Comparison of ENCODE assay signal across 15 cellular contexts in genomic region chr13:67228031-67228430, GRCh38. TPM values are rescaled to one million over a fixed set of nuclear protein-coding genes. Genes with fewer than 3 reads are reported as not detected.
A peak's percentile ranks its signal among the peaks of the same experiment; 100 is the strongest.
DNase-seq lines count a peak whose midpoint lies in the region; ATAC-seq and TF ChIP-seq lines count a peak whose summit lies in the region.
"Had no signal": no experiment of that assay in that cellular context is flagged by ENCODE, and none has a peak within 500 bp of the region (broad histone marks: within the 10 kb centered on the region; RNA-seq: fewer than 3 reads in every experiment).

No MANE protein-coding gene starts in this region.

- H3K4me1 Mint-ChIP-seq in nephron progenitor cell, result peaks cover 20% of the 10 kb centered on the region
- peaks cover 17% of the 10 kb centered on the region for H3K4me1 Mint-ChIP-seq in stimulated activated memory B cell treated with anti-CD40 and anti-IgM and Interleukin-4, amounts not matched to agents 10 μg/mL and 1 μg/mL and 100 μg/mL, for 72 hours
- peaks cover 2 to 36% (median 10%) of the 10 kb centered on the region in 4 donors for H3K4me1 Mint-ChIP-seq in naive thymus-derived CD8-positive, alpha-beta T cell

- no peaks in the 10 kb centered on the region for H3K36me3 ChIP-seq in left ventricle myocardium inferior
- H3K36me3 ChIP-seq in endocrine pancreas (ENCODE audit: control insufficient read depth, insufficient read depth, low read length), result no peaks in the 10 kb centered on the region
- H3K36me3 ChIP-seq: MG63 had no signal

- POLR2A ChIA-PET in naive thymus-derived CD8-positive, alpha-beta T cell (lab: Charles Lee), result no interaction called here

- no peaks in the 10 kb centered on the region for H3K27me3 Mint-ChIP-seq in nephron progenitor cell (ENCODE audit: low read depth, poor library complexity)
- H3K27me3 Mint-ChIP-seq in stimulated activated memory B cell treated with anti-CD40 and anti-IgM and Interleukin-4, amounts not matched to agents 10 μg/mL and 1 μg/mL and 100 μg/mL, for 72 hours, result no peaks in the 10 kb centered on the region
- peaks cover 9 to 30% (median 11%) of the 10 kb centered on the region in 5 donors for H3K27me3 Mint-ChIP-seq in naive thymus-derived CD8-positive, alpha-beta T cell

- no peak overlapping the region for H3K27ac Mint-ChIP-seq in nephron progenitor cell
- H3K27ac Mint-ChIP-seq in stimulated activated memory B cell treated with anti-CD40 and anti-IgM and Interleukin-4, amounts not matched to agents 10 μg/mL and 1 μg/mL and 100 μg/mL, for 72 hours, result no peak overlapping the region
- no peak overlapping the region for H3K27ac Mint-ChIP-seq in naive thymus-derived CD8-positive, alpha-beta T cell
- H3K27ac Mint-ChIP-seq: activated CD4-positive, alpha-beta memory T cell treated with anti-CD3 and anti-CD28 coated beads for 36 hours; activated T-helper 17 cell treated with anti-CD3 and anti-CD28 coated beads, Interleukin-2, amount 50 U/mL, for 72 hours had no signal

- H3K36me3 Mint-ChIP-seq in nephron progenitor cell (ENCODE audit: low read depth), result no peaks in the 10 kb centered on the region
- no peaks in the 10 kb centered on the region for H3K36me3 Mint-ChIP-seq in stimulated activated memory B cell treated with anti-CD40 and anti-IgM and Interleukin-4, amounts not matched to agents 10 μg/mL and 1 μg/mL and 100 μg/mL, for 72 hours
- H3K36me3 Mint-ChIP-seq in naive thymus-derived CD8-positive, alpha-beta T cell, result no peaks in the 10 kb centered on the region
- H3K36me3 Mint-ChIP-seq: activated CD4-positive, alpha-beta memory T cell treated with anti-CD3 and anti-CD28 coated beads for 36 hours had no signal

- intact Hi-C loops in left ventricle myocardium inferior (cut with micrococcal nuclease), result loop anchor here (5.0 kb wide), 1 partner anchor 151 kb away; no protein-coding TSS in a partner anchor
- intact Hi-C loops in left ventricle myocardium superior (cut with micrococcal nuclease), result loop anchor here (10.0 kb wide), 1 partner anchor 1283 kb away; no protein-coding TSS in a partner anchor

- peak overlapping the region; percentile 53 for H3K4me3 Mint-ChIP-seq in nephron progenitor cell
- H3K4me3 Mint-ChIP-seq in stimulated activated memory B cell treated with anti-CD40 and anti-IgM and Interleukin-4, amounts not matched to agents 10 μg/mL and 1 μg/mL and 100 μg/mL, for 72 hours, result no peak overlapping the region
- no peak overlapping the region for H3K4me3 Mint-ChIP-seq in naive thymus-derived CD8-positive, alpha-beta T cell
- H3K4me3 Mint-ChIP-seq: activated CD4-positive, alpha-beta memory T cell treated with anti-CD3 and anti-CD28 coated beads for 36 hours; activated T-helper 17 cell treated with anti-CD3 and anti-CD28 coated beads, Interleukin-2, amount 50 U/mL, for 72 hours had no signal

- no peak for ATAC-seq in left ventricle myocardium superior
- ATAC-seq in stimulated activated memory B cell treated with anti-CD40 and anti-IgM and Interleukin-4, amounts not matched to agents 10 μg/mL and 1 μg/mL and 100 μg/mL, for 72 hours, result no peak
- no peak for ATAC-seq in GM18868 (IDR thresholded peaks at IDR 0.05; ENCODE audit: unreplicated experiment)
- ATAC-seq in naive thymus-derived CD8-positive, alpha-beta T cell, result no peak
- ATAC-seq: activated T-helper 17 cell treated with anti-CD3 and anti-CD28 coated beads, Interleukin-2, amount 50 U/mL, for 72 hours; sciatic nerve had no signal

- H3K9me3 Mint-ChIP-seq in nephron progenitor cell, result no peaks in the 10 kb centered on the region
- H3K9me3 Mint-ChIP-seq in stimulated activated memory B cell treated with anti-CD40 and anti-IgM and Interleukin-4, amounts not matched to agents 10 μg/mL and 1 μg/mL and 100 μg/mL, for 72 hours, result no peaks in the 10 kb centered on the region
- H3K9me3 Mint-ChIP-seq in naive thymus-derived CD8-positive, alpha-beta T cell, result no peaks in the 10 kb centered on the region
- H3K9me3 Mint-ChIP-seq: activated CD4-positive, alpha-beta memory T cell treated with anti-CD3 and anti-CD28 coated beads for 36 hours; activated T-helper 17 cell treated with anti-CD3 and anti-CD28 coated beads, Interleukin-2, amount 50 U/mL, for 72 hours had no signal

- H3K4me1 ChIP-seq in left ventricle myocardium inferior (peaks cover 80% of the 10 kb centered on the region), endocrine pancreas (ENCODE audit: control insufficient read depth, insufficient read depth, low read length) (no peaks in the 10 kb centered on the region)

- TF ChIP-seq CTCF in left ventricle myocardium inferior (IDR thresholded peaks at IDR 0.05; ENCODE audit: borderline replicate concordance) (no peak), nephron progenitor cell (IDR thresholded peaks at IDR 0.05) (no peak)

- no peak for DNase-seq in left ventricle myocardium inferior
- no peak for DNase-seq in left ventricle myocardium superior
- DNase-seq in nephron progenitor cell, result no peak
- no peak for DNase-seq in HCEC 1CT
- no peak for DNase-seq in naive thymus-derived CD8-positive, alpha-beta T cell
- DNase-seq: activated CD4-positive, alpha-beta memory T cell treated with anti-CD3 and anti-CD28 coated beads for 36 hours; effector CD8-positive, alpha-beta T cell; MG63; NCI-H2029 treated with DMSO at 0.1 percent for 48 hours; stimulated activated naive CD4-positive, alpha-beta T cell treated with Interleukin-2 at 50 U/mL for 16 hours had no signal

- H3K27me3 ChIP-seq in left ventricle myocardium inferior (ENCODE audit: low read depth) (no peaks in the 10 kb centered on the region), endocrine pancreas (ENCODE audit: control insufficient read depth, insufficient read depth, low read length) (no peaks in the 10 kb centered on the region)

- peak overlapping the region; percentile 87 for H3K4me3 ChIP-seq in left ventricle myocardium inferior
- H3K4me3 ChIP-seq in endocrine pancreas (ENCODE audit: control insufficient read depth, insufficient read depth, low read length), result peak overlapping the region; percentile 85

- H3K9me3 ChIP-seq in left ventricle myocardium inferior (replicated peaks) (no peaks in the 10 kb centered on the region), endocrine pancreas (ENCODE audit: control insufficient read depth, low read length) (no peaks in the 10 kb centered on the region)
- H3K9me3 ChIP-seq: MG63 had no signal

- H3K9ac ChIP-seq in endocrine pancreas (ENCODE audit: control insufficient read depth, insufficient read depth, low read length), result no peak overlapping the region

- no peak overlapping the region for H3K27ac ChIP-seq in left ventricle myocardium inferior (replicated peaks)

RNA-seq across cellular contexts. Expression of gene PCDH9, which starts 2.1 kb away (rescaled TPM):
- total RNA-seq in left ventricle myocardium inferior (14.7 TPM), left ventricle myocardium superior (12.9 TPM)
- total RNA-seq in naive thymus-derived CD8-positive, alpha-beta T cell, result 1 to 10 TPM; 1.4 to 1.7 TPM
- under 1 TPM; 0.04 to 0.35 (median 0.07) TPM for polyA plus RNA-seq in naive thymus-derived CD8-positive, alpha-beta T cell
